In genomic region chr17:31287932-31288331, GRCh38 we compare ENCODE assay signal across 9 cellular contexts. TPM values are rescaled to one million over a fixed set of nuclear protein-coding genes. Genes with fewer than 3 reads are reported as not detected.
"Had no signal": no experiment of that assay in that cellular context is flagged by ENCODE, and none has a peak within 500 bp of the region (broad histone marks: within the 10 kb centered on the region; RNA-seq: fewer than 3 reads in every experiment).

No MANE protein-coding gene starts in this region.

RNA-seq across cellular contexts. Expression of gene OMG, which starts 9.1 kb away (rescaled TPM):
- total RNA-seq: endodermal cell, endothelial cell of umbilical vein, epithelial cell of proximal tubule, esophagus mucosa, foreskin keratinocyte, gastrocnemius medialis, gastroesophageal sphincter, glomerular endothelial cell had no signal

RNA-seq across cellular contexts. Expression of gene EVI2B, which starts 25.9 kb away (rescaled TPM):
- total RNA-seq: endodermal cell, epithelial cell of proximal tubule had no signal

RNA-seq across cellular contexts. Expression of gene EVI2A, which starts 33.5 kb away (rescaled TPM):
- total RNA-seq: dermis blood vessel endothelial cell, endodermal cell, epithelial cell of proximal tubule had no signal
